ENCODE assay signal across 13 cellular contexts in the genomic region with DNA sequence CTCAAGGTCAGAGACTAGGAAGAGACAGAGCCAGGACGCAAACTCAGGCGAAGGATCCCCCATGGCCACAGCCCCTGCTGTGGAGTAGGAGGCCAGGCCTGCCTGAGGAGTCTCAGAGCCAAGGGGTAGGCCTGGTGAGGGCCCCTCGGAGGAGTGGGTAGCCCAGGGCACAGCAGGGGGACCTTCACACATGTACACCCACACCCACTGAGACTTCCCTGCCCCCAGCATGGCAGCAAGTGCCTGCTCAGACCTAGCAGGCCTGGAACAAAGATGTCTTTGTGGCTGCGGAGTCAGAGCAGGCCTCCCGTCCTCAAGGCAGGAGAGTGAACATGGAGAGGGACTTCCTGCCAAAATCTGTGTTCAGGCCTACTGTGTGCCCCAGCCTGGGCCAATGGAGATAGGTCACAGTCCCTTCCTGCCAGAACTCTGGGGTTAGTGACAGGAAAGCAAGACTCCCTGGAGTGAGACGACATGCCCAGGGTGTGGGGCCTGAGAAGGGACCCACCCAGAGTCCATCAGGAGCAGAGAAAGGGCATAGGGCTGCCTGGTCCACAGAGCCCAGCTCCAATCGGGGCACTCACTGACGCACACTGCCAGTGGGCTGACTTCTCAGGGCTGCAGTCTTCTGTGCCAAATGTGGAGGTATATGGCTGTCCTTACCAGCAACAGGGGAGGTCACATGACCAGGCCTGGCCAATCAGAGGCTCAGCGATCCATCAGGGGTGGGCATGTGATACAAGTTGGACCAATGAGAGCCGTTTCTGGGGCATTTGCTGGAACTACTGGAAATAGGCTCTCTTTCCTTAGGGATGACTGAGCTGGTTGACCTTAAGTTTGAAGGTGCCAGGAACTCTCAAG. TPM values are rescaled to one million over a fixed set of nuclear protein-coding genes. Genes with fewer than 3 reads are reported as not detected.
DNase-seq lines count a peak whose midpoint lies in the region; ATAC-seq and TF ChIP-seq lines count a peak whose summit lies in the region.
"Had no signal": no experiment of that assay in that cellular context is flagged by ENCODE, and none has a peak within 500 bp of the region (broad histone marks: within the 10 kb centered on the region; RNA-seq: fewer than 3 reads in every experiment).

No MANE protein-coding gene starts in this region.

- H3K27me3 Mint-ChIP-seq in activated CD8-positive, alpha-beta T cell treated with anti-CD3 and anti-CD28 coated beads for 36 hours: no peaks in the 10 kb centered on the region
- peaks cover 2% of the 10 kb centered on the region for H3K27me3 Mint-ChIP-seq in activated CD8-positive, alpha-beta T cell treated with anti-CD3 and anti-CD28 coated beads, Interleukin-2, amount 10 ng/mL, durations not matched to agents 7 days and 5 days (ENCODE audit: low read depth)

- POLR2A ChIA-PET in activated CD8-positive, alpha-beta T cell treated with anti-CD3 and anti-CD28 coated beads for 36 hours (lab: Charles Lee): interaction anchor here (1.2 kb wide), 1 partner anchor 10 kb away, joined by 4 read pairs; no protein-coding TSS in a partner anchor
- POLR2A ChIA-PET in activated CD8-positive, alpha-beta T cell treated with anti-CD3 and anti-CD28 coated beads, Interleukin-2, amount 10 ng/mL, durations not matched to agents 7 days and 5 days (lab: Charles Lee): no interaction called here
- POLR2A ChIA-PET in Panc1 (lab: Charles Lee): no interaction called here

- 88 to 94% (median 90%) methylated on average over 8 to 10 of the region's 10 CpGs for WGBS in spleen, 5 donors

- ATAC-seq in activated CD8-positive, alpha-beta T cell treated with anti-CD3 and anti-CD28 coated beads for 36 hours: no peak
- ATAC-seq in activated CD8-positive, alpha-beta T cell treated with anti-CD3 and anti-CD28 coated beads, Interleukin-2, amount 10 ng/mL, durations not matched to agents 7 days and 5 days: no peak
- ATAC-seq in Panc1 (peak; percentile 39; the same call in 1 of the 2 replicates), Right ventricle myocardium superior (ENCODE audit: poor library complexity) (no peak)
- ATAC-seq: pancreas had no signal

- no peaks in the 10 kb centered on the region for H3K4me1 Mint-ChIP-seq in activated CD8-positive, alpha-beta T cell treated with anti-CD3 and anti-CD28 coated beads for 36 hours (ENCODE audit: low read depth)
- H3K4me1 Mint-ChIP-seq in activated CD8-positive, alpha-beta T cell treated with anti-CD3 and anti-CD28 coated beads, Interleukin-2, amount 10 ng/mL, durations not matched to agents 7 days and 5 days (ENCODE audit: low read depth): no peaks in the 10 kb centered on the region

- CTCF ChIA-PET in activated CD8-positive, alpha-beta T cell treated with anti-CD3 and anti-CD28 coated beads for 36 hours (lab: Charles Lee): interaction anchor here (0.9 to 1.7 kb wide), 2 partner anchors 11 to 334 kb away, joined by 3 to 16 read pairs; no protein-coding TSS in a partner anchor
- CTCF ChIA-PET in activated CD8-positive, alpha-beta T cell treated with anti-CD3 and anti-CD28 coated beads, Interleukin-2, amount 10 ng/mL, durations not matched to agents 7 days and 5 days (lab: Charles Lee): interaction anchor here (0.9 kb wide), 1 partner anchor 334 kb away, joined by 3 read pairs; no protein-coding TSS in a partner anchor
- CTCF ChIA-PET in Panc1 (lab: Charles Lee): no interaction called here

- no peaks in the 10 kb centered on the region for H3K9me3 Mint-ChIP-seq in activated CD8-positive, alpha-beta T cell treated with anti-CD3 and anti-CD28 coated beads for 36 hours
- no peaks in the 10 kb centered on the region for H3K9me3 Mint-ChIP-seq in activated CD8-positive, alpha-beta T cell treated with anti-CD3 and anti-CD28 coated beads, Interleukin-2, amount 10 ng/mL, durations not matched to agents 7 days and 5 days (ENCODE audit: insufficient read depth)

- TF ChIP-seq CTCF in activated CD8-positive, alpha-beta T cell treated with anti-CD3 and anti-CD28 coated beads for 36 hours (IDR thresholded peaks at IDR 0.05): no peak
- TF ChIP-seq CTCF in Panc1 (IDR thresholded peaks at IDR 0.05) (no peak), spleen (IDR thresholded peaks at IDR 0.05 in 8 of 11, conservative IDR thresholded peaks at IDR 0.05 in 3 of 11) (no peak)

- no peaks in the 10 kb centered on the region for H3K27me3 ChIP-seq in Panc1 (ENCODE audit: control insufficient read depth, insufficient read depth, low read length)
- peaks cover 0 to 7% (median 0%) of the 10 kb centered on the region in 7 donors for H3K27me3 ChIP-seq in spleen (replicated peaks in 1 of 7)
- H3K27me3 ChIP-seq: pancreas had no signal

- in situ Hi-C loops in Panc1 (cut with HindIII; ENCODE audit: low pct_unique_long_range_greater_than_20kb, low sequenced_read_pairs): no loop called here

- H3K36me3 ChIP-seq in Panc1 (ENCODE audit: control insufficient read depth, insufficient read depth, low read length): no peaks in the 10 kb centered on the region
- no peaks in the 10 kb centered on the region for H3K36me3 ChIP-seq in spleen
- H3K36me3 ChIP-seq: pancreas had no signal

- H3K4me1 ChIP-seq in Panc1 (ENCODE audit: control insufficient read depth, insufficient read depth, low read length): peaks cover 6% of the 10 kb centered on the region; the same call in 1 of the 2 replicates
- H3K4me1 ChIP-seq in spleen: peaks cover 0 to 24% (median 0%) of the 10 kb centered on the region in 6 donors
- H3K4me1 ChIP-seq: pancreas had no signal

- DNase-seq in activated CD8-positive, alpha-beta T cell treated with anti-CD3 and anti-CD28 coated beads for 36 hours: peak; percentile 37
- no peak for DNase-seq in activated CD8-positive, alpha-beta T cell treated with anti-CD3 and anti-CD28 coated beads, Interleukin-2, amount 10 ng/mL, durations not matched to agents 7 days and 5 days
- DNase-seq in Panc1 (ENCODE audit: low read depth, low spot score) (no peak), Right ventricle myocardium superior (peak; percentile 66), spleen (peak; percentile 65), NCI-H1105 (lab: John Stamatoyannopoulos, UW) (no peak), amygdala (lab: John Stamatoyannopoulos, UW) (no peak)
- no peak for DNase-seq in central memory CD4-positive, alpha-beta T cell
- DNase-seq: activated gamma-delta T cell; cerebellar nuclear complex; stimulated activated CD4-positive, alpha-beta T cell treated with anti-CD3 and anti-CD28 coated beads, Interleukin-4, amount 100 ng/mL, for 1 hour had no signal

- no peak for TF ChIP-seq POLR2A in spleen (IDR thresholded peaks at IDR 0.05)

- H3K27ac Mint-ChIP-seq in activated CD8-positive, alpha-beta T cell treated with anti-CD3 and anti-CD28 coated beads for 36 hours: no peak overlapping the region
- no peak overlapping the region for H3K27ac Mint-ChIP-seq in activated CD8-positive, alpha-beta T cell treated with anti-CD3 and anti-CD28 coated beads, Interleukin-2, amount 10 ng/mL, durations not matched to agents 7 days and 5 days

- no peak overlapping the region for H3K4me3 Mint-ChIP-seq in activated CD8-positive, alpha-beta T cell treated with anti-CD3 and anti-CD28 coated beads for 36 hours
- no peak overlapping the region for H3K4me3 Mint-ChIP-seq in activated CD8-positive, alpha-beta T cell treated with anti-CD3 and anti-CD28 coated beads, Interleukin-2, amount 10 ng/mL, durations not matched to agents 7 days and 5 days

- no peaks in the 10 kb centered on the region for H3K36me3 Mint-ChIP-seq in activated CD8-positive, alpha-beta T cell treated with anti-CD3 and anti-CD28 coated beads for 36 hours (ENCODE audit: low read depth)
- no peaks in the 10 kb centered on the region for H3K36me3 Mint-ChIP-seq in activated CD8-positive, alpha-beta T cell treated with anti-CD3 and anti-CD28 coated beads, Interleukin-2, amount 10 ng/mL, durations not matched to agents 7 days and 5 days (ENCODE audit: low read depth)

- no TSS peak for BruUV-seq in Panc1 (replicated peaks; lab: Mats Ljungman, UMichigan)

- H3K27ac ChIP-seq in Panc1 (ENCODE audit: low read length): no peak overlapping the region
- no peak overlapping the region for H3K27ac ChIP-seq in spleen
- H3K27ac ChIP-seq: pancreas had no signal

- H3K4me3 ChIP-seq in Panc1 (ENCODE audit: low read depth in 2 of 2, low read length in 2 of 2) (no peak overlapping the region), spleen (no peak overlapping the region)
- H3K4me3 ChIP-seq: pancreas had no signal

- intact Hi-C loops in activated CD8-positive, alpha-beta T cell treated with anti-CD3 and anti-CD28 coated beads for 36 hours (cut with micrococcal nuclease): no loop called here
- intact Hi-C loops in Panc1 (cut with micrococcal nuclease; ENCODE audit: unreplicated experiment): no loop called here
- intact Hi-C loops in Right ventricle myocardium superior (cut with DNase I): no loop called here
- intact Hi-C loops in spleen (cut with DNase I; ENCODE audit: low total_unique reads): no loop called here

- H3K9me3 ChIP-seq in Panc1 (ENCODE audit: control insufficient read depth, insufficient read depth, low read depth, low read length): no peaks in the 10 kb centered on the region
- no peaks in the 10 kb centered on the region for H3K9me3 ChIP-seq in spleen
- H3K9me3 ChIP-seq: pancreas had no signal

RNA-seq across cellular contexts. Expression of a gene that starts 2.3 kb away (rescaled TPM):
- not detected for total RNA-seq in activated CD8-positive, alpha-beta T cell treated with anti-CD3 and anti-CD28 coated beads for 36 hours
- total RNA-seq in activated CD8-positive, alpha-beta T cell treated with anti-CD3 and anti-CD28 coated beads, Interleukin-2, amount 10 ng/mL, durations not matched to agents 7 days and 5 days: not detected
- total RNA-seq in Panc1 (2021; ENCODE audit: unreplicated experiment) (6.5 TPM), Right ventricle myocardium superior (40.1 TPM), spleen (1 to 10 TPM in 6 of 7 donors, under 1 TPM in 1; 0.60 to 3.7 (median 1.2) TPM)
- 5.2 TPM for polyA plus RNA-seq in Panc1 (2012; ENCODE audit: insufficient read length)
- 1 to 10 TPM in 1 of 3 donors, under 1 TPM in 2; 0.15 to 2.5 (median 0.52) TPM for polyA plus RNA-seq in spleen
- polyA plus RNA-seq: AG04450 had no signal

Comparison
In these comparisons a context has a peak if more than half of its experiments do, and no peak if none do; other contexts are left out.
1. DNase-seq: peak in activated CD8-positive, alpha-beta T cell treated with anti-CD3 and anti-CD28 coated beads for 36 hours (single experiment), Right ventricle myocardium superior (single experiment) and spleen (single experiment); none in activated CD8-positive, alpha-beta T cell treated with anti-CD3 and anti-CD28 coated beads, Interleukin-2, amount 10 ng/mL, durations not matched to agents 7 days and 5 days (single experiment), Panc1 (single experiment), NCI-H1105 (single experiment), amygdala (0 of 56) and central memory CD4-positive, alpha-beta T cell (single experiment).